In genomic region chr1:203321273-203322052, GRCh38 we compare ENCODE assay signal across 1 cellular context.
TF ChIP-seq lines count a peak whose summit lies in the region.

No MANE protein-coding gene starts in this region.

TF ChIP-seq in IMR-90, 13 proteins besides CTCF, POLR2A, EP300 and RAD21 (continued from another document):
- no peak for TF ChIP-seq CEBPB (IDR thresholded peaks at IDR 0.05; ENCODE audit: low read depth, low read length)
- TF ChIP-seq USF2 (IDR thresholded peaks at IDR 0.05; ENCODE audit: low read depth, low read length): no peak
- no peak for TF ChIP-seq BHLHE40 (IDR thresholded peaks at IDR 0.05; ENCODE audit: low read depth, low read length)
